In the genomic region with DNA sequence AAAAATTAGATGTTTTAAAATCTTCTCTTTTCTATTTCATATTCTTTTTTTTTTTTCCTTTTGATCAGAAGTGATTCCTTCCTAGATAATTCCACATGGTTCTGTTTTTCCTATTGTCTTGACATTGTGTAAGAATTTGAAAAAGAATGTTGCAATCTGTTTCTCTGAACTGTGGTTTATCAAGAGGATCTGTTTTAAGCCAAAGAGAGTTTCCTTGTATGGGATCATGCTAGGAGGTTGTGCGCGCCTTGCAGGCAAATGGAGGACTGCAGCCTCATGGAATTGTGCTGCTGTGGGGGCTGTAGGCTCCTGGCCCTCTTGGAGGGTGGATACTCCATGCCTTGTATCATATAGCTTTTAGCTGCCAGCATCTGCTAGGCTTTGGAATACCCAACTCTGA, we compare ENCODE assay signal across 24 cellular contexts. TPM values are rescaled to one million over a fixed set of nuclear protein-coding genes. Genes with fewer than 3 reads are reported as not detected.
A peak's percentile ranks its signal among the peaks of the same experiment; 100 is the strongest.
DNase-seq lines count a peak whose midpoint lies in the region; TF ChIP-seq lines count a peak whose summit lies in the region.
"Had no signal": no experiment of that assay in that cellular context is flagged by ENCODE, and none has a peak within 500 bp of the region (broad histone marks: within the 10 kb centered on the region; RNA-seq: fewer than 3 reads in every experiment).

No MANE protein-coding gene starts in this region.

- intact Hi-C loops in posterior vena cava (cut with DNase I): no loop called here

- H3K9ac ChIP-seq in adipocyte (ENCODE audit: low read length): no peak overlapping the region
- H3K9ac ChIP-seq: BLaER1 treated with 17β-estradiol and CSF1 and Interleukin-3, amounts not matched to agents 10 nM and 100 nM had no signal

- H3K36me3 ChIP-seq in adipocyte (ENCODE audit: control insufficient read depth, insufficient read depth, low read length, severe bottlenecking): no peaks in the 10 kb centered on the region
- H3K36me3 ChIP-seq: ascending aorta; BLaER1 treated with 17β-estradiol and CSF1 and Interleukin-3, amounts not matched to agents 10 nM and 100 nM; stomach; thyroid gland had no signal

- TF ChIP-seq CTCF in AG10803 (conservative IDR thresholded peaks at IDR 0.05; ENCODE audit: low read length) (no peak), fibroblast of the aortic adventitia (IDR thresholded peaks at IDR 0.05; ENCODE audit: insufficient read depth, low read length) (no peak)

- H3K4me3 ChIP-seq in AG10803 (ENCODE audit: low read length) (no peak overlapping the region), adipocyte (ENCODE audit: low read length) (no peak overlapping the region), fibroblast of the aortic adventitia (ENCODE audit: low read depth, low read length) (no peak overlapping the region)
- H3K4me3 ChIP-seq: ascending aorta; BLaER1 treated with 17β-estradiol and CSF1 and Interleukin-3, amounts not matched to agents 10 nM and 100 nM; coronary artery; mucosa of descending colon; stomach; thyroid gland had no signal

- DNase-seq in AG10803 (ENCODE audit: low read depth): peak; percentile 39
- peak; percentile 10 for DNase-seq in GM03348 (ENCODE audit: low spot score)
- peak; percentile 55 for DNase-seq in adipocyte (ENCODE audit: low read depth)
- peak; percentile 6 for DNase-seq in fibroblast of the aortic adventitia (ENCODE audit: low read depth)
- no peak for DNase-seq in iPS-NIHi7 (ENCODE audit: extremely low spot score)
- DNase-seq in posterior vena cava (ENCODE audit: low spot score): no peak
- no peak for DNase-seq in stimulated activated CD4-positive, alpha-beta T cell treated with anti-CD3 and anti-CD28 coated beads, Interleukin-12 subunit alpha, Interleukin-12 subunit beta, amount 100 ng/mL, for 4 hours
- DNase-seq: activated CD4-positive, alpha-beta T cell treated with anti-CD3 and anti-CD28 coated beads, Interleukin-2, amount 50 U/mL, for 1 hour; activated CD4-positive, CD25-positive, alpha-beta regulatory T cell; activated effector memory CD4-positive, alpha-beta T cell treated with anti-CD3 and anti-CD28 coated beads, Interleukin-2, amount 50 U/mL, for 16 hours; activated T-cell treated with anti-CD3 and anti-CD28 coated beads, Interleukin-2, amount 50 U/mL, for 1 hour; COR-L47; DMS53; effector CD8-positive, alpha-beta T cell; GDM1; mucosa of descending colon; NCI-H1436 treated with DMSO at 0.1 percent for 48 hours; NCI-H2107; stimulated activated CD4-positive, alpha-beta T cell treated with anti-CD3 and anti-CD28 coated beads, Interleukin-2, amount 100 ng/mL, for 48 hours; stomach had no signal

- H3K27me3 ChIP-seq in adipocyte (replicated peaks; ENCODE audit: control insufficient read depth, insufficient read depth, low read length): peaks cover 4% of the 10 kb centered on the region
- H3K27me3 ChIP-seq: ascending aorta; BLaER1 treated with 17β-estradiol and CSF1 and Interleukin-3, amounts not matched to agents 10 nM and 100 nM; stomach; thyroid gland had no signal

- no peaks in the 10 kb centered on the region for H3K4me1 ChIP-seq in adipocyte (ENCODE audit: control insufficient read depth, insufficient read depth, low read length)
- H3K4me1 ChIP-seq: ascending aorta, stomach had no signal

- H3K9me3 ChIP-seq in adipocyte (ENCODE audit: control insufficient read depth, low read length): no peaks in the 10 kb centered on the region
- H3K9me3 ChIP-seq: ascending aorta; BLaER1 treated with 17β-estradiol and CSF1 and Interleukin-3, amounts not matched to agents 10 nM and 100 nM; mucosa of descending colon; stomach; thyroid gland had no signal

RNA-seq across cellular contexts. Expression of gene MBIP, which starts 43.3 kb away (rescaled TPM):
- total RNA-seq in fibroblast of the aortic adventitia (ENCODE audit: low replicate concordance): 11.1 and 18.2 TPM in 2 replicates
- 10 to 100 TPM; 17.8 to 19.3 TPM for total RNA-seq in posterior vena cava

Comparison
In these comparisons a context has a peak if more than half of its experiments do, and no peak if none do; other contexts are left out.
1. DNase-seq: peak in AG10803 (single experiment), GM03348 (single experiment), adipocyte (single experiment) and fibroblast of the aortic adventitia (single experiment); none in iPS-NIHi7 (single experiment), posterior vena cava (single experiment) and stimulated activated CD4-positive, alpha-beta T cell treated with anti-CD3 and anti-CD28 coated beads, Interleukin-12 subunit alpha, Interleukin-12 subunit beta, amount 100 ng/mL, for 4 hours (single experiment).